ENCODE assay signal across 23 cellular contexts in genomic region chr1:70899735-70900134, GRCh38.
"Had no signal": no experiment of that assay in that cellular context is flagged by ENCODE, and none has a peak within 500 bp of the region (broad histone marks: within the 10 kb centered on the region; RNA-seq: fewer than 3 reads in every experiment).

No MANE protein-coding gene starts in this region.

- H3K27ac ChIP-seq: ascending aorta, breast epithelium, coronary artery, dorsolateral prefrontal cortex, esophagus squamous epithelium, VCaP had no signal

- H3K4me3 ChIP-seq: ascending aorta, breast epithelium, coronary artery, dorsolateral prefrontal cortex, esophagus squamous epithelium had no signal

- H3K36me3 ChIP-seq: ascending aorta, breast epithelium, esophagus squamous epithelium had no signal

- H3K27me3 ChIP-seq: ascending aorta, breast epithelium, esophagus squamous epithelium had no signal

- H3K4me1 ChIP-seq: ascending aorta, breast epithelium, esophagus squamous epithelium had no signal

- H3K9me3 ChIP-seq: ascending aorta, breast epithelium, esophagus squamous epithelium had no signal

- DNase-seq: activated CD4-positive, alpha-beta T cell treated with anti-CD3 and anti-CD28 coated beads for 48 hours; activated CD4-positive, alpha-beta T cell treated with anti-CD3 and anti-CD28 coated beads, Interleukin-2, amount 50 U/mL, for 1 hour; activated CD4-positive, alpha-beta T cell treated with anti-CD3 and anti-CD28 coated beads, Interleukin-2, amount 50 U/mL, for 48 hours; activated CD8-positive, alpha-beta memory T cell treated with anti-CD3 and anti-CD28 coated beads for 24 hours; activated CD8-positive, alpha-beta memory T cell treated with anti-CD3 and anti-CD28 coated beads, Interleukin-2, amount 50 U/mL, for 4 hours; activated CD8-positive, alpha-beta T cell treated with anti-CD3 and anti-CD28 coated beads for 36 hours; activated gamma-delta T cell; activated naive CD4-positive, alpha-beta T cell; activated naive CD4-positive, alpha-beta T cell treated with anti-CD3 and anti-CD28 coated beads, Interleukin-2, amount 10 ng/mL, durations not matched to agents 7 days and 5 days; activated naive CD8-positive, alpha-beta T cell treated with anti-CD3 and anti-CD28 coated beads, Interleukin-2, amount 10 ng/mL, durations not matched to agents 7 days and 5 days; activated T-cell treated with anti-CD3 and anti-CD28 coated beads, Interleukin-2, amount 50 U/mL, for 1 hour; activated T-cell treated with anti-CD3 and anti-CD28 coated beads, Interleukin-2, amount 50 U/mL, for 48 hours; dorsolateral prefrontal cortex; effector memory CD4-positive, alpha-beta T cell; endodermal cell; erythroblast; esophagus squamous epithelium; head of caudate nucleus; T-helper 2 cell had no signal
